23 cellular contexts compared by ENCODE assay signal in the genomic region with DNA sequence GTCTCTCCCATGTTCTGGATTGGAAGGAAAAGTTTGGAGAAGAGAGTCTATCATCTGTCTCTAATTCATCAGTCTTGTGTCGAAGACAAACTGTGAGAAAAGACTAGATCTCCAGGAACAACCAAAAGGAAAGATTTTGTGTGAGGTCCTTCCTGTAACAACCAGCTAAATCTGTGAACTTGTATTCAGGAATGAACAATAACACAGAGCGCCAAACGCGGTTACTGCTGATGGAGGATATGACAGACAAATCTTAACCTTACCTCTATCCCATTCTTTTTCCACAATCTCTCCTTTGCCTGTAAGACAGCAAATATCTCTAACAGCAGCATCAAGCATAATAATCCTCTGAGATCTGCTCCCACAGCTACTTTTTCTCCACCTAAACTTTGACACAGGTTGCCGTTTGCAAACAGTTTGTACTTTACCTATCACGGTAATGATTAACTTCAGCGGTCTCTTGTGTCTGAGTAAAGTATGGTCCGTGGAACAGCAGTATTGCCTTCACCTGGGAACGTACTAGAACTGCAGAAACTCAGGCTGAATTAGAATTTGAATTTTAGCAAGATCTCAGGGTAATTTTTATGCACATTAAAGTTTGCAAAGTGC.
"Had no signal": no experiment of that assay in that cellular context is flagged by ENCODE, and none has a peak within 500 bp of the region (broad histone marks: within the 10 kb centered on the region; RNA-seq: fewer than 3 reads in every experiment).

No MANE protein-coding gene starts in this region.

- H3K27me3 Mint-ChIP-seq: activated CD4-positive, alpha-beta memory T cell treated with anti-CD3 and anti-CD28 coated beads, Interleukin-2, amount 10 ng/mL, durations not matched to agents 7 days and 5 days; activated naive CD4-positive, alpha-beta T cell treated with anti-CD3 and anti-CD28 coated beads, Interleukin-2, amount 50 U/mL, for 24 hours; brain; naive thymus-derived CD4-positive, alpha-beta T cell; T-helper 17 cell had no signal

- H3K4me1 ChIP-seq: lower lobe of right lung, upper lobe of right lung had no signal

- H3K27ac Mint-ChIP-seq: activated CD4-positive, alpha-beta memory T cell treated with anti-CD3 and anti-CD28 coated beads, Interleukin-2, amount 10 ng/mL, durations not matched to agents 7 days and 5 days; activated naive CD4-positive, alpha-beta T cell treated with anti-CD3 and anti-CD28 coated beads, Interleukin-2, amount 50 U/mL, for 24 hours; activated T-cell treated with anti-CD3 and anti-CD28 coated beads, Interleukin-2, amount 50 U/mL, for 72 hours; brain; naive thymus-derived CD4-positive, alpha-beta T cell; T-helper 17 cell had no signal

- H3K9me3 ChIP-seq: lower lobe of right lung, thoracic aorta, upper lobe of right lung had no signal

- H3K36me3 ChIP-seq: lower lobe of right lung, thoracic aorta, upper lobe of right lung had no signal

- H3K4me1 Mint-ChIP-seq: activated CD4-positive, alpha-beta memory T cell treated with anti-CD3 and anti-CD28 coated beads, Interleukin-2, amount 10 ng/mL, durations not matched to agents 7 days and 5 days; activated naive CD4-positive, alpha-beta T cell treated with anti-CD3 and anti-CD28 coated beads, Interleukin-2, amount 50 U/mL, for 24 hours; brain; naive thymus-derived CD4-positive, alpha-beta T cell; neural crest cell; T-helper 17 cell had no signal

- H3K27ac ChIP-seq: lower lobe of right lung, thoracic aorta, upper lobe of right lung had no signal

- H3K36me3 Mint-ChIP-seq: activated naive CD4-positive, alpha-beta T cell treated with anti-CD3 and anti-CD28 coated beads, Interleukin-2, amount 50 U/mL, for 24 hours; brain; naive thymus-derived CD4-positive, alpha-beta T cell had no signal

- DNase-seq: activated CD4-positive, alpha-beta memory T cell treated with anti-CD3 and anti-CD28 coated beads, Interleukin-2, amount 10 ng/mL, durations not matched to agents 7 days and 5 days; activated CD4-positive, alpha-beta T cell treated with anti-CD3 and anti-CD28 coated beads for 48 hours; activated CD4-positive, CD25-positive, alpha-beta regulatory T cell; activated gamma-delta T cell; activated T-cell treated with anti-CD3 and anti-CD28 coated beads, Interleukin-2, amount 50 U/mL, for 72 hours; aorta; dermis blood vessel endothelial cell; effector CD8-positive, alpha-beta T cell; foreskin melanocyte; glutamatergic neuron; hippocampal formation; lower lobe of right lung; naive thymus-derived CD4-positive, alpha-beta T cell; occipital lobe; posterior cingulate gyrus; stimulated activated CD4-positive, alpha-beta T cell treated with anti-CD3 and anti-CD28 coated beads, Interleukin-4, amount 100 ng/mL, for 24 hours; stimulated activated naive CD4-positive, alpha-beta T cell treated with Interleukin-2 at 50 U/mL for 16 hours; T-helper 17 cell; upper lobe of right lung had no signal

- H3K4me3 Mint-ChIP-seq: activated CD4-positive, alpha-beta memory T cell treated with anti-CD3 and anti-CD28 coated beads, Interleukin-2, amount 10 ng/mL, durations not matched to agents 7 days and 5 days; activated naive CD4-positive, alpha-beta T cell treated with anti-CD3 and anti-CD28 coated beads, Interleukin-2, amount 50 U/mL, for 24 hours; activated T-cell treated with anti-CD3 and anti-CD28 coated beads, Interleukin-2, amount 50 U/mL, for 72 hours; brain; naive thymus-derived CD4-positive, alpha-beta T cell; neural crest cell; T-helper 17 cell had no signal

- H3K4me3 ChIP-seq: lower lobe of right lung, thoracic aorta, upper lobe of right lung had no signal

- H3K27me3 ChIP-seq: upper lobe of right lung had no signal

- ATAC-seq: activated T-cell treated with anti-CD3 and anti-CD28 coated beads, Interleukin-2, amount 50 U/mL, for 72 hours; lower lobe of right lung; naive thymus-derived CD4-positive, alpha-beta T cell; T-helper 17 cell; upper lobe of right lung had no signal
